ENCODE assay signal across 20 cellular contexts in genomic region chr2:164028764-164029534, GRCh38.
DNase-seq lines count a peak whose midpoint lies in the region; ATAC-seq and TF ChIP-seq lines count a peak whose summit lies in the region.
"Had no signal": no experiment of that assay in that cellular context is flagged by ENCODE, and none has a peak within 500 bp of the region (broad histone marks: within the 10 kb centered on the region; RNA-seq: fewer than 3 reads in every experiment).

No MANE protein-coding gene starts in this region.

- 0 out of 2 replicates have a peak overlapping the region, but pooled peaks have one; percentile 1 for H3K27ac Mint-ChIP-seq in WTC11
- H3K27ac Mint-ChIP-seq in MCF 10A (ENCODE audit: low read depth, unreplicated experiment), result no peak overlapping the region
- H3K27ac Mint-ChIP-seq: CD4-positive, alpha-beta memory T cell; stimulated activated naive CD8-positive, alpha-beta T cell treated with anti-CD3 and anti-CD28 coated beads, Interleukin-15, amount 100 ng/mL, for 72 hours had no signal

- H3K27me3 ChIP-seq in foreskin keratinocyte, result no peaks in the 10 kb centered on the region
- H3K27me3 ChIP-seq in skeletal muscle satellite cell (ENCODE audit: control insufficient read depth, insufficient read depth, low read length), result no peaks in the 10 kb centered on the region
- H3K27me3 ChIP-seq in brain microvascular endothelial cell (replicated peaks), result no peaks in the 10 kb centered on the region
- H3K27me3 ChIP-seq: breast epithelium had no signal

- H3K4me1 ChIP-seq in foreskin keratinocyte (no peaks in the 10 kb centered on the region), skeletal muscle satellite cell (ENCODE audit: control insufficient read depth, insufficient read depth, low read length) (peaks cover 13% of the 10 kb centered on the region)
- H3K4me1 ChIP-seq: breast epithelium, parathyroid adenoma had no signal

- H3K9ac ChIP-seq in skeletal muscle satellite cell (ENCODE audit: low read depth, low read length), result peak overlapping the region; percentile 13
- H3K9ac ChIP-seq: parathyroid adenoma had no signal

- intact Hi-C loops in MCF 10A (cut with micrococcal nuclease), result no loop called here

- CTCF ChIA-PET in WTC11 (lab: Charles Lee), result no interaction called here
- CTCF ChIA-PET in MCF 10A (lab: Yijun Ruan, JAX), result interaction anchor here (0.7 to 0.9 kb wide), 2 partner anchors 580 to 683 kb away, joined by 3 to 4 read pairs; no protein-coding TSS in a partner anchor

- H3K36me3 ChIP-seq in skeletal muscle satellite cell (ENCODE audit: insufficient read depth, low read length) (no peaks in the 10 kb centered on the region), brain microvascular endothelial cell (replicated peaks) (no peaks in the 10 kb centered on the region)
- H3K36me3 ChIP-seq: breast epithelium, WERI-Rb-1 had no signal

- no peak for TF ChIP-seq CTCF in WTC11 (IDR thresholded peaks at IDR 0.05)
- TF ChIP-seq CTCF in foreskin keratinocyte (conservative IDR thresholded peaks at IDR 0.05), result no peak
- TF ChIP-seq CTCF in brain microvascular endothelial cell (IDR thresholded peaks at IDR 0.05; ENCODE audit: low read depth, low read length, missing control alignments), result no peak
- no peak for TF ChIP-seq CTCF in MCF 10A (IDR thresholded peaks at IDR 0.05; ENCODE audit: unreplicated experiment)

- H3K27ac ChIP-seq in foreskin keratinocyte (no peak overlapping the region), brain microvascular endothelial cell (no peak overlapping the region)
- H3K27ac ChIP-seq: breast epithelium, parathyroid adenoma, WERI-Rb-1 had no signal

- ATAC-seq in WTC11 (no peak), foreskin keratinocyte (peak; percentile 38), GM18873 (IDR thresholded peaks at IDR 0.05; ENCODE audit: low FRiP score, unreplicated experiment) (no peak)
- ATAC-seq: HepG2; mucosa of descending colon; stimulated activated naive CD8-positive, alpha-beta T cell treated with anti-CD3 and anti-CD28 coated beads, Interleukin-15, amount 100 ng/mL, for 72 hours had no signal

- H3K4me3 ChIP-seq in skeletal muscle satellite cell (ENCODE audit: low read length) (peak overlapping the region; percentile 55), brain microvascular endothelial cell (ENCODE audit: low read depth, low read length) (no peak overlapping the region)
- H3K4me3 ChIP-seq: breast epithelium, mucosa of descending colon had no signal

- no peak overlapping the region for H3K4me3 Mint-ChIP-seq in WTC11
- H3K4me3 Mint-ChIP-seq in MCF 10A (ENCODE audit: unreplicated experiment), result no peak overlapping the region
- H3K4me3 Mint-ChIP-seq: CD4-positive, alpha-beta memory T cell; stimulated activated naive CD8-positive, alpha-beta T cell treated with anti-CD3 and anti-CD28 coated beads, Interleukin-15, amount 100 ng/mL, for 72 hours had no signal

- H3K27me3 Mint-ChIP-seq in WTC11 (ENCODE audit: low read depth) (no peaks in the 10 kb centered on the region; the same call in 1 of the 2 replicates), MCF 10A (ENCODE audit: insufficient read depth, unreplicated experiment) (no peaks in the 10 kb centered on the region)
- H3K27me3 Mint-ChIP-seq: CD4-positive, alpha-beta memory T cell; stimulated activated naive CD8-positive, alpha-beta T cell treated with anti-CD3 and anti-CD28 coated beads, Interleukin-15, amount 100 ng/mL, for 72 hours had no signal

- H3K4me1 Mint-ChIP-seq in WTC11 (peaks cover 11% of the 10 kb centered on the region), MCF 10A (ENCODE audit: insufficient read depth, unreplicated experiment) (peaks cover 5% of the 10 kb centered on the region)
- H3K4me1 Mint-ChIP-seq: CD4-positive, alpha-beta memory T cell; stimulated activated naive CD8-positive, alpha-beta T cell treated with anti-CD3 and anti-CD28 coated beads, Interleukin-15, amount 100 ng/mL, for 72 hours had no signal

- no peaks in the 10 kb centered on the region for H3K9me3 ChIP-seq in skeletal muscle satellite cell (replicated peaks; ENCODE audit: low read length)
- H3K9me3 ChIP-seq: breast epithelium, mucosa of descending colon had no signal

- BruUV-seq in MCF 10A (replicated peaks; lab: Mats Ljungman, UMichigan), result no TSS peak

- DNase-seq in GM04504 (ENCODE audit: low read depth) (peak; percentile 10), WTC11 (ENCODE audit: low spot score) (no peak), foreskin keratinocyte (peak in 1 of 2 donors; percentile 27), DMS79 treated with DMSO at 0.1 percent for 48 hours (lab: John Stamatoyannopoulos, UW) (no peak), brain microvascular endothelial cell (no peak), MCF 10A (ENCODE audit: unreplicated experiment) (no peak)
- DNase-seq: activated gamma-delta T cell treated with Interleukin-2 at 50 U/mL for 16 hours; CD4-positive, alpha-beta memory T cell; effector memory CD4-positive, alpha-beta T cell; kidney; mucosa of descending colon; NCI-H82; stimulated activated CD4-positive, alpha-beta T cell treated with anti-CD3 and anti-CD28 coated beads, Interleukin-12 subunit alpha, Interleukin-12 subunit beta, amount 100 ng/mL, for 4 hours; stimulated activated naive CD8-positive, alpha-beta T cell treated with anti-CD3 and anti-CD28 coated beads, Interleukin-15, amount 100 ng/mL, for 72 hours; WERI-Rb-1 had no signal

- POLR2A ChIA-PET in WTC11 (lab: Charles Lee) (no interaction called here), MCF 10A (lab: Yijun Ruan, JAX) (no interaction called here)

- in situ Hi-C loops in brain microvascular endothelial cell (cut with HindIII; ENCODE audit: low pct_ligation_motif_present, low sequenced_read_pairs), result no loop called here

- peak overlapping the region; percentile 72 for H3K4me2 ChIP-seq in skeletal muscle satellite cell (ENCODE audit: low read length)

- H3K36me3 Mint-ChIP-seq in WTC11, result no peaks in the 10 kb centered on the region
- H3K36me3 Mint-ChIP-seq in MCF 10A (ENCODE audit: insufficient read depth, unreplicated experiment), result no peaks in the 10 kb centered on the region
- H3K36me3 Mint-ChIP-seq: CD4-positive, alpha-beta memory T cell had no signal

- H3K9me3 Mint-ChIP-seq in WTC11 (no peaks in the 10 kb centered on the region), MCF 10A (ENCODE audit: unreplicated experiment) (peaks cover 12% of the 10 kb centered on the region)

TF ChIP-seq in WTC11, 78 proteins besides CTCF, POLR2A, EP300 and RAD21:
- no peak for TF ChIP-seq STAT6 (CRISPR knock-in tag; conservative IDR thresholded peaks at IDR 0.05; ENCODE audit: low read depth)
- TF ChIP-seq ZNF121 (CRISPR knock-in tag; IDR thresholded peaks at IDR 0.05), result no peak
- TF ChIP-seq TCF7 (CRISPR knock-in tag; IDR thresholded peaks at IDR 0.05; ENCODE audit: low read depth), result no peak
- no peak for TF ChIP-seq ZBTB43 (CRISPR knock-in tag; IDR thresholded peaks at IDR 0.05)
- TF ChIP-seq SOX15 (CRISPR knock-in tag; IDR thresholded peaks at IDR 0.05), result no peak
- TF ChIP-seq FOXJ3 (CRISPR knock-in tag; IDR thresholded peaks at IDR 0.05; ENCODE audit: borderline replicate concordance), result no peak
- TF ChIP-seq ZNF512 (CRISPR knock-in tag; IDR thresholded peaks at IDR 0.05; ENCODE audit: borderline replicate concordance), result no peak
- no peak for TF ChIP-seq FOXP1 (CRISPR knock-in tag; IDR thresholded peaks at IDR 0.05; ENCODE audit: borderline replicate concordance)
